ENCODE assay signal across 8 cellular contexts in the genomic region with DNA sequence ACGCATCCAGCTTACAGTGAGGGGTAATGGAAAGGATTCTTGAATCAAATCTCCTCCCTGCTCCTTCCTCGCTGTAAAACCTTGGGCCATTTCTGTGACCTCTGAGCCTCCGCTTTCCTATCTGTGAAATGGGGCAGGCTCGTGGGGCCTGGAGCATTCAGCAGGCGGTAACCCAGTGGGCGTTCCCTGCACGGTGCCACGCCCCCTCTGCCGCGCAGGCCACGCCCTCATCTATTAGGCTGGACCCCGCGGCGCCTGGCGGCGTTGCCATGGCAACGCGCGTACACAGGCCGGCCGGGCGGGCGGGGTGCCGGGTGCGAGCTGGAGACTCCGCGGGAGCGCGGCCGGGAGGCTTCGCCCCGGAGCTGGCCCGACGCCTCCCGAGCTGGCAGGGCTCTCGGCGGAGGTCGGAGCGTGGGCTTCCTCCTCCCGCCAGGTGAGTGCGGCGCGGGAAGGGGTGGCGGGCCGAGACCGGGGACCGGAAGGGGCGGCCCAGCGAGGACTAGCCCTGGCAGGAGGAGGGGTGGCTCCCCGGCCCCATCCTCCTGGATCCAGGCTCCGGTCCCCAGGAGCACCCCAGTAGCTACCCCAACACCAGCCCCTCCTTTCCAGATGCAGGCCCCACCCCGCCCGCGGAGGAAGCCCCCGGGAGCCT. TPM values are rescaled to one million over a fixed set of nuclear protein-coding genes. Genes with fewer than 3 reads are reported as not detected.
DNase-seq lines count a peak whose midpoint lies in the region; ATAC-seq and TF ChIP-seq lines count a peak whose summit lies in the region.

A gene (plus strand): TSS at position 264 of the 655 bp plus-strand sequence. CDS start 4,562 bp downstream, outside the sequence.

- H3K36me3 Mint-ChIP-seq in activated naive CD8-positive, alpha-beta T cell treated with anti-CD3 and anti-CD28 coated beads, Interleukin-2, amount 10 ng/mL, durations not matched to agents 7 days and 5 days = peaks cover 18% of the 10 kb centered on the region

- peak; percentile 60 for DNase-seq in COR-L47 (lab: John Stamatoyannopoulos, UW)
- DNase-seq in RPMI8226 = peak; percentile 55
- DNase-seq in activated naive CD8-positive, alpha-beta T cell treated with anti-CD3 and anti-CD28 coated beads, Interleukin-2, amount 10 ng/mL, durations not matched to agents 7 days and 5 days = peak; percentile 61
- DNase-seq in left cardiac atrium = peak; percentile 59
- peak in 1 of 2 donors; percentile 46 for DNase-seq in psoas muscle

- peaks cover 3 to 35% (median 7%) of the 10 kb centered on the region in 3 donors for H3K27me3 ChIP-seq in psoas muscle (ENCODE audit: insufficient read depth in 3 of 3, low read length in 2 of 3)

- no peak for TF ChIP-seq CTCF in psoas muscle (IDR thresholded peaks at IDR 0.05)

- H3K27ac Mint-ChIP-seq in activated naive CD8-positive, alpha-beta T cell treated with anti-CD3 and anti-CD28 coated beads, Interleukin-2, amount 10 ng/mL, durations not matched to agents 7 days and 5 days = peak within 1 kb of the TSS; percentile 85

- H3K4me3 Mint-ChIP-seq in activated naive CD8-positive, alpha-beta T cell treated with anti-CD3 and anti-CD28 coated beads, Interleukin-2, amount 10 ng/mL, durations not matched to agents 7 days and 5 days = peak within 1 kb of the TSS; percentile 48

- no peak within 1 kb of the TSS for H3K27ac ChIP-seq in psoas muscle

- peak within 1 kb of the TSS; percentile 44 for H3K4me3 ChIP-seq in psoas muscle

- peak; percentile 40 for ATAC-seq in HG03457 (IDR thresholded peaks at IDR 0.05; ENCODE audit: unreplicated experiment)
- peak; percentile 16 for ATAC-seq in activated naive CD8-positive, alpha-beta T cell treated with anti-CD3 and anti-CD28 coated beads, Interleukin-2, amount 10 ng/mL, durations not matched to agents 7 days and 5 days (ENCODE audit: low read depth)
- ATAC-seq in left cardiac atrium = peak; percentile 79 to 85
- ATAC-seq in psoas muscle = peak in 1 of 4 donors; percentile 37
- ATAC-seq in HG02759 (IDR thresholded peaks at IDR 0.05; ENCODE audit: unreplicated experiment) = no peak
- ATAC-seq in HG03469 (IDR thresholded peaks at IDR 0.05; ENCODE audit: unreplicated experiment) = no peak

- peaks cover 44% of the 10 kb centered on the region for H3K27me3 Mint-ChIP-seq in activated naive CD8-positive, alpha-beta T cell treated with anti-CD3 and anti-CD28 coated beads, Interleukin-2, amount 10 ng/mL, durations not matched to agents 7 days and 5 days

- peaks cover 45% of the 10 kb centered on the region for H3K4me1 Mint-ChIP-seq in activated naive CD8-positive, alpha-beta T cell treated with anti-CD3 and anti-CD28 coated beads, Interleukin-2, amount 10 ng/mL, durations not matched to agents 7 days and 5 days

- H3K36me3 ChIP-seq in psoas muscle (ENCODE audit: insufficient read depth in 1 of 2, low read depth in 1 of 2) = no peaks in the 10 kb centered on the region

- H3K4me1 ChIP-seq in psoas muscle = no peaks in the 10 kb centered on the region

- peaks cover 14% of the 10 kb centered on the region for H3K9me3 Mint-ChIP-seq in activated naive CD8-positive, alpha-beta T cell treated with anti-CD3 and anti-CD28 coated beads, Interleukin-2, amount 10 ng/mL, durations not matched to agents 7 days and 5 days

- POLR2A ChIA-PET in activated naive CD8-positive, alpha-beta T cell treated with anti-CD3 and anti-CD28 coated beads, Interleukin-2, amount 10 ng/mL, durations not matched to agents 7 days and 5 days (lab: Charles Lee) = interaction anchor here (0.5 to 0.6 kb wide), 2 partner anchors 135 to 1515 kb away, joined by 3 read pairs; no protein-coding TSS in a partner anchor

- H3K9me3 ChIP-seq in psoas muscle = no peaks in the 10 kb centered on the region

- WGBS in psoas muscle, 3 donors = 7 to 8% (median 8%) methylated on average over 39 to 55 of the region's 55 CpGs

- intact Hi-C loops in left cardiac atrium (cut with DNase I) (no loop called here), psoas muscle (cut with DNase I) (no loop called here)

RNA-seq across cellular contexts. Expression of the gene that starts here (rescaled TPM):
- under 1 TPM; 0.34 to 0.64 TPM for total RNA-seq in activated naive CD8-positive, alpha-beta T cell treated with anti-CD3 and anti-CD28 coated beads, Interleukin-2, amount 10 ng/mL, durations not matched to agents 7 days and 5 days
- total RNA-seq in left cardiac atrium (under 1 TPM in 1 of 2 donors, not detected in 1; 0.47 TPM), psoas muscle (under 1 TPM in 2 of 4 donors, not detected in 2; 0.06 to 0.24 TPM)
- under 1 TPM in 1 of 3 donors, not detected in 2; 0.03 TPM for polyA plus RNA-seq in psoas muscle

Comparison
In these comparisons a context has a peak if more than half of its experiments do, and no peak if none do; other contexts are left out.
1. Peak in DNase-seq and ATAC-seq in activated naive CD8-positive, alpha-beta T cell treated with anti-CD3 and anti-CD28 coated beads, Interleukin-2, amount 10 ng/mL, durations not matched to agents 7 days and 5 days; RNA of the gene not detected or under 1 TPM.
2. Peak in DNase-seq and ATAC-seq in left cardiac atrium; RNA of the gene not detected or under 1 TPM.